Comparison of ENCODE assay signal across 17 cellular contexts in the genomic region with DNA sequence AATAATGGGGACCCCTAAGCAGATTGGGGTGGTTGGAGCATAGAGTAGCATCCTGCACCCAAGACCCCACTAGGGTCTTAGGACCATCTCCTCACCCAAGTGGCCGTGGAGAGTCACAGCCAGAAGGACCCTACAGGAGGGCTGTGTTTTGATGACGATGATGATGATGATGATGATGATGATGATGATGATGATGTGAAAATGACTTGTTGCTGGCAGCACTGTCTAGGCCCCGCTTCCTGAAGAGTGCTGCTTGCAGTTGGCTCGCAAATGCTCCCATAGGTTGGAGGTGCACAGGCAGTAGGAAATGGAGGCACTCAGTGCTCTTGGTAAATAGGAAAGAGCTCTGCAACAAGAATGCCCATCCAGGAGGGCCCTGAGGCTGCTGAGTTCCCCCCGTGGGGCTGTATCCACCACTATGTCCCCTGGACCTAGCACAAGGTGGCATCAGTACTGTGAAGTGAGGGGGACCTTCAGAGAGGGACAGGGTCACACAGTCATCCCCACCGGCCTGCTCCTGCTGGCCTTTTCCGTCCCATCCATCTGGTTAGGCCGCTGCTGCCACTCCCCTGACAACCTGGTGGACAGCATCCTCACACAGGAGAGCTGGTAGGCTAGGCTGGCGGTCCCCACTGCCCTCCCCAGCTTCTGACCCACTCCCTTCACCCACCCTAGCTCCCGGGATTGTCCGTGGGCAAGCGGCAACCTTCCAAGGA.
"Had no signal": no experiment of that assay in that cellular context is flagged by ENCODE, and none has a peak within 500 bp of the region (broad histone marks: within the 10 kb centered on the region; RNA-seq: fewer than 3 reads in every experiment).

No MANE protein-coding gene starts in this region.

- H3K36me3 ChIP-seq: adrenal gland, cardiac muscle cell, colonic mucosa, left lung, ovary, transverse colon had no signal

- ATAC-seq: esophagus mucosa, T-cell had no signal

- H3K4me1 Mint-ChIP-seq: activated naive CD4-positive, alpha-beta T cell treated with anti-CD3 and anti-CD28 coated beads, Interleukin-2, amount 50 U/mL, for 24 hours; T-cell had no signal

- H3K9me3 Mint-ChIP-seq: activated naive CD4-positive, alpha-beta T cell treated with anti-CD3 and anti-CD28 coated beads, Interleukin-2, amount 50 U/mL, for 24 hours; activated T-helper 2 cell treated with anti-CD3 and anti-CD28 coated beads, Interferon-gamma antibody, Interleukin-2, Interleukin-4, amounts not matched to agents 10 μg/mL and 5 μg/mL and 100 μg/mL, durations not matched to agents 14 hours and 24 hours and 36 hours; T-cell had no signal

- H3K27ac ChIP-seq: cardiac muscle cell, colonic mucosa, ovary, transverse colon had no signal

- H3K9me3 ChIP-seq: adrenal gland, colonic mucosa, left lung, ovary, transverse colon had no signal

- H3K4me1 ChIP-seq: adrenal gland had no signal

- H3K27ac Mint-ChIP-seq: activated naive CD4-positive, alpha-beta T cell treated with anti-CD3 and anti-CD28 coated beads, Interleukin-2, amount 50 U/mL, for 24 hours; activated T-helper 2 cell treated with anti-CD3 and anti-CD28 coated beads, Interferon-gamma antibody, Interleukin-2, Interleukin-4, amounts not matched to agents 10 μg/mL and 5 μg/mL and 100 μg/mL, durations not matched to agents 14 hours and 24 hours and 36 hours; T-cell had no signal

- H3K4me3 ChIP-seq: adrenal gland, cardiac muscle cell, colonic mucosa, left lung, ovary, skin epidermis, transverse colon had no signal

- DNase-seq: activated CD4-positive, alpha-beta T cell treated with anti-CD3 and anti-CD28 coated beads for 1 hour; activated CD4-positive, alpha-beta T cell treated with anti-CD3 and anti-CD28 coated beads, Interleukin-2, amount 50 U/mL, for 4 hours; left lung; ovary; stimulated activated CD4-positive, alpha-beta T cell treated with anti-CD3 and anti-CD28 coated beads, Interleukin-4, amount 100 ng/mL, for 24 hours; stimulated activated naive CD4-positive, alpha-beta T cell; T-cell; T-helper 9 cell had no signal

- H3K36me3 Mint-ChIP-seq: activated naive CD4-positive, alpha-beta T cell treated with anti-CD3 and anti-CD28 coated beads, Interleukin-2, amount 50 U/mL, for 24 hours; T-cell had no signal

- H3K4me3 Mint-ChIP-seq: activated naive CD4-positive, alpha-beta T cell treated with anti-CD3 and anti-CD28 coated beads, Interleukin-2, amount 50 U/mL, for 24 hours; T-cell had no signal

- FAIRE-seq: keratinocyte had no signal

- H3K27me3 ChIP-seq: cardiac muscle cell, colonic mucosa, left lung, ovary, transverse colon had no signal
